ENCODE assay signal across 1 cellular context in the genomic region with DNA sequence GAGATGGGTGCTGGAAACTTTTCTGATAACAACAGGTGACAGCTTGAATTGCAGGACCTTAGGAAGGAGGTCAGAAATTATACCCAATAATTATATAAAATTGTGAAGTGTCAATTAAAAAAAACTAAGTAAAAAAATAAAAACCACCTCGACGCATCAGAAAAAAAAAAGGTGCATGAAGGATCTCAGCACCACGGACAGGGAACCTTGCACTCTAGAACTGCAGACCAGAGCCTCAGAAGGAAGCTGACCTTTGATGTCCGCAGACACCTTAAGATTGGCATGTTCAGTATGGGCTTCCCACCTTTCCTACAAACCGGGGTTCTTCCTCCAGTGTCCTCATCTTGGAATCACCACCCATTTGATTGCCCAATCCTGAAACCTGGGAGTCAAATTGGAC.
TF ChIP-seq lines count a peak whose summit lies in the region.

No MANE protein-coding gene starts in this region.

TF ChIP-seq in HCT116, 20 proteins besides CTCF, POLR2A, EP300 and RAD21:
- TF ChIP-seq REST (IDR thresholded peaks at IDR 0.05; ENCODE audit: low read depth) (peak; percentile 57), YY1 (IDR thresholded peaks at IDR 0.05; ENCODE audit: extremely low read depth, insufficient replicate concordance, low read depth, low read length) (no peak)
